In genomic region chr7:19709249-19709578, GRCh38 we compare ENCODE assay signal across 9 cellular contexts. TPM values are rescaled to one million over a fixed set of nuclear protein-coding genes. Genes with fewer than 3 reads are reported as not detected.
DNase-seq lines count a peak whose midpoint lies in the region; ATAC-seq and TF ChIP-seq lines count a peak whose summit lies in the region.
"Had no signal": no experiment of that assay in that cellular context is flagged by ENCODE, and none has a peak within 500 bp of the region (broad histone marks: within the 10 kb centered on the region; RNA-seq: fewer than 3 reads in every experiment).

No MANE protein-coding gene starts in this region.

- no peaks in the 10 kb centered on the region for H3K9me3 ChIP-seq in CD4-positive, CD25-positive, alpha-beta regulatory T cell (ENCODE audit: control insufficient read depth in 2 of 2, low read length in 2 of 2)
- H3K9me3 ChIP-seq in adrenal gland (replicated peaks in 1 of 3) = no peaks in the 10 kb centered on the region

- peak overlapping the region; percentile 96 for H3K4me3 ChIP-seq in CD4-positive, CD25-positive, alpha-beta regulatory T cell (ENCODE audit: low read depth, low read length)
- peak overlapping the region in 2 of 4 donors; percentile 74 to 96 for H3K4me3 ChIP-seq in adrenal gland

- peak overlapping the region; percentile 98 to 99 (median 98) for H3K27ac Mint-ChIP-seq in CD4-positive, CD25-positive, alpha-beta regulatory T cell
- H3K27ac Mint-ChIP-seq in brain (peak overlapping the region; percentile 87 to 97 (median 91)), nephron (peak overlapping the region; percentile 35 to 89 (median 61))

- H3K27me3 ChIP-seq in CD4-positive, CD25-positive, alpha-beta regulatory T cell (ENCODE audit: control insufficient read depth, insufficient read depth, low read length) = no peaks in the 10 kb centered on the region
- no peaks in the 10 kb centered on the region for H3K27me3 ChIP-seq in adrenal gland
- H3K27me3 ChIP-seq: foreskin keratinocyte had no signal

- peaks cover 26% of the 10 kb centered on the region for H3K27me3 Mint-ChIP-seq in CD4-positive, CD25-positive, alpha-beta regulatory T cell
- H3K27me3 Mint-ChIP-seq in brain (peaks cover 12% of the 10 kb centered on the region), nephron (ENCODE audit: low read depth) (peaks cover 3% of the 10 kb centered on the region)

- H3K36me3 ChIP-seq in CD4-positive, CD25-positive, alpha-beta regulatory T cell (ENCODE audit: control insufficient read depth, insufficient read depth, low read length) = no peaks in the 10 kb centered on the region
- no peaks in the 10 kb centered on the region for H3K36me3 ChIP-seq in adrenal gland (replicated peaks in 1 of 2)

- peak overlapping the region; percentile 80 for H3K27ac ChIP-seq in CD4-positive, CD25-positive, alpha-beta regulatory T cell (ENCODE audit: insufficient read depth, low read length, poor library complexity, severe bottlenecking)
- H3K27ac ChIP-seq in adrenal gland = peak overlapping the region in 2 of 5 donors; percentile 47 to 65

- no peaks in the 10 kb centered on the region for H3K36me3 Mint-ChIP-seq in CD4-positive, CD25-positive, alpha-beta regulatory T cell
- H3K36me3 Mint-ChIP-seq in brain (peaks cover 2% of the 10 kb centered on the region), nephron (ENCODE audit: low read depth) (peaks cover 1% of the 10 kb centered on the region)

- peak overlapping the region; percentile 88 to 98 (median 98) for H3K4me3 Mint-ChIP-seq in CD4-positive, CD25-positive, alpha-beta regulatory T cell
- peak overlapping the region; percentile 95 to 100 (median 98) for H3K4me3 Mint-ChIP-seq in brain
- H3K4me3 Mint-ChIP-seq in nephron = peak overlapping the region; percentile 91 to 96 (median 94)

- H3K4me1 ChIP-seq in CD4-positive, CD25-positive, alpha-beta regulatory T cell (ENCODE audit: control insufficient read depth, insufficient read depth, low read length, poor library complexity, severe bottlenecking) = peaks cover 21% of the 10 kb centered on the region
- peaks cover 5 to 24% of the 10 kb centered on the region in 2 donors for H3K4me1 ChIP-seq in adrenal gland (replicated peaks in 1 of 2)
- H3K4me1 ChIP-seq: foreskin keratinocyte had no signal

- intact Hi-C loops in adrenal gland (cut with DNase I) = no loop called here

- no peak for ATAC-seq in CD4-positive, CD25-positive, alpha-beta regulatory T cell (ENCODE audit: low read depth in 2 of 2)
- peak; percentile 0 for ATAC-seq in HG03520 (IDR thresholded peaks at IDR 0.05; ENCODE audit: unreplicated experiment)

- no peaks in the 10 kb centered on the region for H3K9me3 Mint-ChIP-seq in CD4-positive, CD25-positive, alpha-beta regulatory T cell
- H3K9me3 Mint-ChIP-seq in brain (no peaks in the 10 kb centered on the region), nephron (no peaks in the 10 kb centered on the region)

- TF ChIP-seq CTCF in brain (conservative IDR thresholded peaks at IDR 0.05) = peak; percentile 26 to 64
- peak in 1 of 3 experiments; percentile 7 for TF ChIP-seq CTCF in nephron (IDR thresholded peaks at IDR 0.05; ENCODE audit: unreplicated experiment in 3 of 3)
- TF ChIP-seq CTCF in adrenal gland (IDR thresholded peaks at IDR 0.05) = peak in 1 of 6 experiments; percentile 46

- DNase-seq in CD4-positive, CD25-positive, alpha-beta regulatory T cell = no peak
- DNase-seq in adrenal gland (no peak), SHP77 (lab: John Stamatoyannopoulos, UW) (no peak), DMS79 (lab: John Stamatoyannopoulos, UW) (no peak)
- DNase-seq in stimulated activated CD4-positive, alpha-beta T cell treated with anti-CD3 and anti-CD28 coated beads, Interleukin-4, amount 100 ng/mL, for 1 hour = no peak

- WGBS in adrenal gland, 4 donors = 53 to 62% (median 57%) methylated on average over 6 of the region's 6 CpGs

- no peak for TF ChIP-seq POLR2A in adrenal gland (IDR thresholded peaks at IDR 0.05)

- peaks cover 20 to 55% (median 35%) of the 10 kb centered on the region in 4 donors for H3K4me1 Mint-ChIP-seq in CD4-positive, CD25-positive, alpha-beta regulatory T cell
- peaks cover 51% of the 10 kb centered on the region for H3K4me1 Mint-ChIP-seq in brain
- H3K4me1 Mint-ChIP-seq in nephron = peaks cover 39% of the 10 kb centered on the region

RNA-seq across cellular contexts. Expression of gene POLR1F, which starts 0.4 kb away (rescaled TPM):
- 27.9 TPM for total RNA-seq in CD4-positive, CD25-positive, alpha-beta regulatory T cell
- 10 to 100 TPM; 25.3 to 63.9 (median 36.4) TPM for polyA plus RNA-seq in CD4-positive, CD25-positive, alpha-beta regulatory T cell
- polyA plus RNA-seq in brain (ENCODE audit: insufficient read depth, low read depth, low replicate concordance) = 2.6 TPM
- 10 to 100 TPM in 6 of 8 donors, 1 to 10 TPM in 2; 6.9 to 21.3 (median 12.3) TPM for total RNA-seq in adrenal gland
- 10 to 100 TPM in 1 of 3 donors, 1 to 10 TPM in 2; 7.5 to 25.0 (median 8.0) TPM for polyA plus RNA-seq in adrenal gland
